ENCODE assay signal across 11 cellular contexts in the genomic region with DNA sequence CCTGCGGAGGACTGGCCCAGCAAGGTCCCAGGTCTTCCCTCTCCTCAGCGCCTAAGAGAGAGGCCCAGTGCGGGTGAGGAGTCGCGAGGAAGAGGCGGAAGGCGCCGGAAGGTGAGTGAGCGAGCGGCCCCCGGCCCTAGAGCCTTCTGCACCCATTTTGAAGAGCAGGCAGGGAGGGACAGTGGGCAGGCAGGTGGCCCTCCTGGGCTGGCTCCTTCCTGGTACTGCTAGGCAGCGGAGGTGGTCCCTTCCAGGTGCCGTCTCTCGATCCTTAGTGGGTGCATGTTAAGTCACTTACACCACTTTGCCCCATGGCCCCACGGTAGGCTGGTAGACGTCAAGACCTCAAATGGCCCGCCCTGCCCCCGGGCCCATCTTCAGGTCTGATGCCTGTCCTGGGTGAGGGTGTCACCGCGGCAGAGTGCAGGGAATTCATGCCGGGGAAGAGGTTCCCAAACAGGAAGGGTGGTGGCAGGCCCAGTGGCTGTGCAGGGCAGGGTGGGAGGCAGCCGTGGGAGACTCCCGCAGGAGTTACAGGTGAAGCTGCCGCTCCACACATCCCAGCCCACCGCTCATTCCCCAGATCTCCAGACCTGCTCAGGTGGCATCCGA. TPM values are rescaled to one million over a fixed set of nuclear protein-coding genes. Genes with fewer than 3 reads are reported as not detected.
A peak's percentile ranks its signal among the peaks of the same experiment; 100 is the strongest.
DNase-seq lines count a peak whose midpoint lies in the region; ATAC-seq, FAIRE-seq and TF ChIP-seq lines count a peak whose summit lies in the region.
"Had no signal": no experiment of that assay in that cellular context is flagged by ENCODE, and none has a peak within 500 bp of the region (broad histone marks: within the 10 kb centered on the region; RNA-seq: fewer than 3 reads in every experiment).

No MANE protein-coding gene starts in this region.

- H3K36me3 ChIP-seq in colonic mucosa (no peaks in the 10 kb centered on the region), mucosa of rectum (ENCODE audit: control insufficient read depth in 2 of 2, insufficient read depth in 2 of 2, low read length in 2 of 2) (no peaks in the 10 kb centered on the region), vagina (no peaks in the 10 kb centered on the region)
- H3K36me3 ChIP-seq: WERI-Rb-1 had no signal

- no peak for TF ChIP-seq CTCF in colonic mucosa (IDR thresholded peaks at IDR 0.05)
- TF ChIP-seq CTCF in vagina (IDR thresholded peaks at IDR 0.05): no peak

- H3K4me3 ChIP-seq in colonic mucosa (peak overlapping the region; percentile 73), mucosa of rectum (ENCODE audit: low read length in 2 of 2) (peak overlapping the region; percentile 66 to 69), vagina (peak overlapping the region; percentile 49 to 57)

- DNase-seq in Right ventricle myocardium superior: peak; percentile 40
- DNase-seq in cardiac septum (ENCODE audit: low spot score): no peak
- no peak for DNase-seq in colonic mucosa
- no peak for DNase-seq in vagina (ENCODE audit: extremely low spot score in 2 of 2)
- no peak for DNase-seq in GM12891 (ENCODE audit: insufficient read length, low spot score)
- DNase-seq in NK-92 treated with Interleukin-12 subunit alpha and Interleukin-12 subunit beta, amount 100 ng/mL, for 24 hours (lab: John Stamatoyannopoulos, UW): no peak
- no peak for DNase-seq in NCI-H2029 treated with DMSO at 0.1 percent for 48 hours (lab: John Stamatoyannopoulos, UW)
- DNase-seq: WERI-Rb-1 had no signal

- peaks cover 20% of the 10 kb centered on the region for H3K27me3 ChIP-seq in colonic mucosa
- peaks cover 4 to 5% of the 10 kb centered on the region in 2 donors for H3K27me3 ChIP-seq in mucosa of rectum (ENCODE audit: control insufficient read depth in 2 of 2, insufficient read depth in 2 of 2, low read length in 2 of 2)
- no peaks in the 10 kb centered on the region for H3K27me3 ChIP-seq in vagina

- H3K9ac ChIP-seq in colonic mucosa (ENCODE audit: low read depth in 2 of 2, low read length in 2 of 2) (peak overlapping the region; percentile 63 to 82), mucosa of rectum (ENCODE audit: low read depth in 1 of 2, low read length in 2 of 2) (peak overlapping the region; percentile 47 to 55)

- FAIRE-seq in GM12891 (lab: Jason Lieb, UNC): no peak
- FAIRE-seq: G401.6 had no signal

- no peak for ATAC-seq in Right ventricle myocardium superior (ENCODE audit: poor library complexity)

- no peak overlapping the region for H3K27ac ChIP-seq in colonic mucosa
- no peak overlapping the region for H3K27ac ChIP-seq in mucosa of rectum (ENCODE audit: low read depth in 2 of 2, low read length in 2 of 2)
- peak overlapping the region; percentile 61 for H3K27ac ChIP-seq in vagina
- H3K27ac ChIP-seq: WERI-Rb-1 had no signal

- TF ChIP-seq POLR2A in vagina (IDR thresholded peaks at IDR 0.05) (no peak), GM12891 (IDR thresholded peaks at IDR 0.05; ENCODE audit: low read depth, low read length) (no peak)

- H3K4me1 ChIP-seq in colonic mucosa (no peaks in the 10 kb centered on the region), mucosa of rectum (ENCODE audit: control insufficient read depth in 2 of 2, insufficient read depth in 2 of 2, low read length in 2 of 2) (peaks cover 0 to 8% of the 10 kb centered on the region in 2 donors), vagina (peaks cover 48% of the 10 kb centered on the region)

- intact Hi-C loops in Right ventricle myocardium superior (cut with DNase I) (no loop called here), cardiac septum (cut with DNase I) (no loop called here), colonic mucosa (cut with DNase I) (no loop called here), vagina (cut with DNase I) (no loop called here)

- no peaks in the 10 kb centered on the region for H3K9me3 ChIP-seq in colonic mucosa
- H3K9me3 ChIP-seq in mucosa of rectum (ENCODE audit: control insufficient read depth in 2 of 2, low read length in 2 of 2): no peaks in the 10 kb centered on the region
- no peaks in the 10 kb centered on the region for H3K9me3 ChIP-seq in vagina

TF ChIP-seq in GM12891, 5 proteins besides CTCF, POLR2A, EP300 and RAD21:
- no peak for TF ChIP-seq POU2F2 (IDR thresholded peaks at IDR 0.05; ENCODE audit: low read depth, low read length)
- no peak for TF ChIP-seq POLR2AphosphoS5 (IDR thresholded peaks at IDR 0.05; ENCODE audit: low read depth, low read length)
- no peak for TF ChIP-seq SPI1 (IDR thresholded peaks at IDR 0.05; ENCODE audit: low read depth, low read length)
- TF ChIP-seq TAF1 (IDR thresholded peaks at IDR 0.05; ENCODE audit: low read depth, low read length): no peak
- no peak for TF ChIP-seq PAX5 (IDR thresholded peaks at IDR 0.05; ENCODE audit: insufficient read depth, low read length, severe bottlenecking)

RNA-seq across cellular contexts. Expression of a gene that starts 14.4 kb away (rescaled TPM):
- total RNA-seq in Right ventricle myocardium superior (9.7 TPM), cardiac septum (2.6 TPM), colonic mucosa (10 to 100 TPM in 1 of 2 donors, 1 to 10 TPM in 1; 4.9 to 10.4 TPM), vagina (19.9 TPM)
- 1.3 TPM for polyA plus RNA-seq in GM12891 (2012; ENCODE audit: low read depth, missing spikeins)

RNA-seq across cellular contexts. Expression of a gene that starts 29.6 kb away (rescaled TPM):
- total RNA-seq in Right ventricle myocardium superior: 0.65 TPM
- not detected for total RNA-seq in cardiac septum
- total RNA-seq in colonic mucosa: not detected
- total RNA-seq in vagina: not detected
- not detected for polyA plus RNA-seq in GM12891 (2012; ENCODE audit: low read depth, missing spikeins)
- total RNA-seq: myocyte had no signal

RNA-seq across cellular contexts. Expression of a gene that starts 54.5 kb away (rescaled TPM):
- 7.7 TPM for total RNA-seq in Right ventricle myocardium superior
- 4.6 TPM for total RNA-seq in cardiac septum
- 1 to 10 TPM; 5.7 to 9.5 TPM for total RNA-seq in colonic mucosa
- total RNA-seq in vagina: 14.0 TPM
- polyA plus RNA-seq in GM12891 (2012; ENCODE audit: low read depth, missing spikeins): 22.2 TPM
